Comparison of ENCODE assay signal across 23 cellular contexts in the genomic region with DNA sequence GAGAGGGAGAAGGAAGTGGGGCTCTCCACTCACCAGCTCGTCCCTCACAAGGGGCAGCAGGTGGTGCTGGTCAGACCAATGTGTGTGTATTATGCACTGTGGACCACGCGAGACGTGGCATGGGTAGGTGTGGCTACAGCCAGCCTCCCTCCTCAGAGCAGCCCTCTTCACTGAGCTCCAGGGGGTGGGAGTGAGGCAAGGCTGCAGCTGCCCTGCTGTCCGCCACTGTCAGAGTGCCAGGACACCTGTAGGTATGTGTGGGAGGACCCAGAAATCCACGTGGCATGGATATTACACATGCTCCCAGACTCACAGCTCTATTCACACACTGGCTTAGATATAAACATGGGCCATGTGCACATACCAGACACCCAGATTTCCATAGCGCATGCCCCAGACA.
DNase-seq lines count a peak whose midpoint lies in the region; ATAC-seq, FAIRE-seq and TF ChIP-seq lines count a peak whose summit lies in the region.
"Had no signal": no experiment of that assay in that cellular context is flagged by ENCODE, and none has a peak within 500 bp of the region (broad histone marks: within the 10 kb centered on the region; RNA-seq: fewer than 3 reads in every experiment).

No MANE protein-coding gene starts in this region.

- H3K36me3 ChIP-seq in right atrium auricular region = no peaks in the 10 kb centered on the region
- no peaks in the 10 kb centered on the region for H3K36me3 ChIP-seq in A673 (ENCODE audit: insufficient read depth, low read length, poor library complexity, severe bottlenecking)
- H3K36me3 ChIP-seq in small intestine (ENCODE audit: control insufficient read depth in 2 of 2, insufficient read depth in 2 of 2, low read length in 2 of 2) = no peaks in the 10 kb centered on the region
- H3K36me3 ChIP-seq: heart left ventricle, lower lobe of right lung, MG63 had no signal

- no TSS peak for BruUV-seq in A673 (replicated peaks; lab: Mats Ljungman, UMichigan)

- H3K4me1 Mint-ChIP-seq in type B pancreatic cell (ENCODE audit: unreplicated experiment) = peaks cover 35% of the 10 kb centered on the region
- H3K4me1 Mint-ChIP-seq: activated CD4-positive, alpha-beta T cell treated with anti-CD3 and anti-CD28 coated beads, Interleukin-2, amount 10 ng/mL, durations not matched to agents 7 days and 5 days; activated naive CD8-positive, alpha-beta T cell treated with anti-CD3 and anti-CD28 coated beads for 36 hours; activated T-helper 17 cell treated with anti-CD3 and anti-CD28 coated beads, Interleukin-2, amount 50 U/mL, for 72 hours; B cell; IgD-negative memory B cell; immature natural killer cell had no signal

- POLR2A ChIA-PET in A673 (lab: Charles Lee; ENCODE audit: low non-redundant PET) = interaction anchor here (0.6 kb wide), 1 partner anchor 167 kb away, joined by 6 read pairs; no protein-coding TSS in a partner anchor

- H3K27me3 ChIP-seq in right cardiac atrium (ENCODE audit: control insufficient read depth, insufficient read depth) = no peaks in the 10 kb centered on the region
- no peaks in the 10 kb centered on the region for H3K27me3 ChIP-seq in right atrium auricular region
- H3K27me3 ChIP-seq in A673 (replicated peaks; ENCODE audit: insufficient read depth, low read depth, low read length, poor library complexity) = no peaks in the 10 kb centered on the region
- no peaks in the 10 kb centered on the region for H3K27me3 ChIP-seq in small intestine (ENCODE audit: control insufficient read depth in 2 of 2, insufficient read depth in 2 of 2, low read length in 2 of 2)
- H3K27me3 ChIP-seq: heart left ventricle, MG63 had no signal

- TF ChIP-seq CTCF in right atrium auricular region (IDR thresholded peaks at IDR 0.05) (no peak), choroid plexus epithelial cell (conservative IDR thresholded peaks at IDR 0.05; ENCODE audit: low read depth, low read length) (no peak), type B pancreatic cell (conservative IDR thresholded peaks at IDR 0.05) (no peak), A673 (conservative IDR thresholded peaks at IDR 0.05; ENCODE audit: low read depth, low read length) (no peak)

- H3K27me3 Mint-ChIP-seq in type B pancreatic cell = peaks cover 11% of the 10 kb centered on the region

- H3K36me3 Mint-ChIP-seq in type B pancreatic cell = no peaks in the 10 kb centered on the region
- H3K36me3 Mint-ChIP-seq: activated naive CD8-positive, alpha-beta T cell treated with anti-CD3 and anti-CD28 coated beads for 36 hours; IgD-negative memory B cell; immature natural killer cell had no signal

- H3K9me3 Mint-ChIP-seq in type B pancreatic cell = no peaks in the 10 kb centered on the region
- H3K9me3 Mint-ChIP-seq: activated CD4-positive, alpha-beta T cell treated with anti-CD3 and anti-CD28 coated beads, Interleukin-2, amount 10 ng/mL, durations not matched to agents 7 days and 5 days; activated naive CD8-positive, alpha-beta T cell treated with anti-CD3 and anti-CD28 coated beads for 36 hours; activated T-helper 17 cell treated with anti-CD3 and anti-CD28 coated beads, Interleukin-2, amount 50 U/mL, for 72 hours; GM23338; immature natural killer cell had no signal

- H3K9me3 ChIP-seq in right cardiac atrium (ENCODE audit: control insufficient read depth, low read length) (no peaks in the 10 kb centered on the region), right atrium auricular region (no peaks in the 10 kb centered on the region), A673 (ENCODE audit: low read depth, low read length, poor library complexity, severe bottlenecking) (no peaks in the 10 kb centered on the region), small intestine (ENCODE audit: control insufficient read depth, low read depth) (no peaks in the 10 kb centered on the region)
- H3K9me3 ChIP-seq: heart left ventricle, lower lobe of right lung, MG63 had no signal

- H3K27ac ChIP-seq in right cardiac atrium (ENCODE audit: low read length) (no peak overlapping the region), right atrium auricular region (no peak overlapping the region), A673 (ENCODE audit: low read depth, low read length, poor library complexity, severe bottlenecking) (no peak overlapping the region), small intestine (ENCODE audit: low read depth in 1 of 2, low read length in 1 of 2) (no peak overlapping the region)
- H3K27ac ChIP-seq: heart left ventricle, HL-60, lower lobe of right lung had no signal

- H3K4me3 ChIP-seq in right cardiac atrium (ENCODE audit: low read length) (no peak overlapping the region), right atrium auricular region (no peak overlapping the region), choroid plexus epithelial cell (ENCODE audit: low read depth, low read length) (no peak overlapping the region), A673 (ENCODE audit: low read depth, low read length, poor library complexity, severe bottlenecking) (no peak overlapping the region), small intestine (ENCODE audit: low read depth in 1 of 2, low read length in 2 of 2) (no peak overlapping the region)
- H3K4me3 ChIP-seq: GM23338, heart left ventricle, lower lobe of right lung, MG63 had no signal

- H3K4me1 ChIP-seq in right cardiac atrium (ENCODE audit: control insufficient read depth, insufficient read depth, low read length) (no peaks in the 10 kb centered on the region), right atrium auricular region (no peaks in the 10 kb centered on the region), A673 (ENCODE audit: insufficient read depth, low read length, poor library complexity, severe bottlenecking) (peaks cover 35% of the 10 kb centered on the region), small intestine (ENCODE audit: control insufficient read depth in 2 of 2, insufficient read depth in 1 of 2, low read depth in 1 of 2, low read length in 1 of 2) (no peaks in the 10 kb centered on the region)
- H3K4me1 ChIP-seq: heart left ventricle, lower lobe of right lung had no signal

- intact Hi-C loops in right cardiac atrium (cut with DNase I) = no loop called here
- intact Hi-C loops in A673 (cut with micrococcal nuclease; ENCODE audit: unreplicated experiment) = no loop called here

- ATAC-seq in right cardiac atrium = peak; percentile 11 to 52
- ATAC-seq: activated T-helper 17 cell treated with anti-CD3 and anti-CD28 coated beads, Interleukin-2, amount 50 U/mL, for 72 hours; GM23338; lower lobe of right lung; Panc1; T-helper 17 cell had no signal

- H3K27ac Mint-ChIP-seq in type B pancreatic cell = peak overlapping the region; percentile 40
- H3K27ac Mint-ChIP-seq: activated CD4-positive, alpha-beta T cell treated with anti-CD3 and anti-CD28 coated beads, Interleukin-2, amount 10 ng/mL, durations not matched to agents 7 days and 5 days; activated naive CD8-positive, alpha-beta T cell treated with anti-CD3 and anti-CD28 coated beads for 36 hours; activated T-helper 17 cell treated with anti-CD3 and anti-CD28 coated beads, Interleukin-2, amount 50 U/mL, for 72 hours; B cell; GM23338; IgD-negative memory B cell; immature natural killer cell; T-helper 17 cell had no signal

- FAIRE-seq in small intestine (lab: Jason Lieb, UNC) = no peak

- WGBS in right cardiac atrium = 44% methylated on average over 7 of the region's 7 CpGs
- 34 to 63% (median 58%) methylated on average over 7 of the region's 7 CpGs for WGBS in small intestine, 3 donors

- H3K4me3 Mint-ChIP-seq in type B pancreatic cell = no peak overlapping the region
- H3K4me3 Mint-ChIP-seq: activated CD4-positive, alpha-beta T cell treated with anti-CD3 and anti-CD28 coated beads, Interleukin-2, amount 10 ng/mL, durations not matched to agents 7 days and 5 days; activated naive CD8-positive, alpha-beta T cell treated with anti-CD3 and anti-CD28 coated beads for 36 hours; activated T-helper 17 cell treated with anti-CD3 and anti-CD28 coated beads, Interleukin-2, amount 50 U/mL, for 72 hours; B cell; GM23338; IgD-negative memory B cell; immature natural killer cell; T-helper 17 cell had no signal

- CTCF ChIA-PET in A673 (lab: Charles Lee) = no interaction called here

- no peak for DNase-seq in right cardiac atrium
- no peak for DNase-seq in right atrium auricular region (ENCODE audit: low spot score)
- DNase-seq in NCI-H146 treated with DMSO at 0.1 percent for 48 hours (lab: John Stamatoyannopoulos, UW; ENCODE audit: unreplicated experiment) = peak; percentile 40
- DNase-seq in choroid plexus epithelial cell (ENCODE audit: low read depth) = peak; percentile 32
- DNase-seq in type B pancreatic cell (ENCODE audit: extremely low spot score, unreplicated experiment) = no peak
- DNase-seq in A673 (ENCODE audit: low spot score) = no peak
- no peak for DNase-seq in small intestine
- no peak for DNase-seq in AG20443 (ENCODE audit: low spot score)
- DNase-seq: activated CD4-positive, alpha-beta T cell treated with anti-CD3 and anti-CD28 coated beads, Interleukin-2, amount 10 ng/mL, durations not matched to agents 7 days and 5 days; activated naive CD8-positive, alpha-beta T cell treated with anti-CD3 and anti-CD28 coated beads for 36 hours; heart left ventricle; immature natural killer cell; lower lobe of right lung; MG63; NCI-H1930; NK-92 treated with Interleukin-12 subunit alpha and Interleukin-12 subunit beta, amount 100 ng/mL, for 24 hours; T-helper 17 cell had no signal

Comparison
In these comparisons a context has a peak if more than half of its experiments do, and no peak if none do; other contexts are left out.
1. DNase-seq: peak in NCI-H146 treated with DMSO at 0.1 percent for 48 hours (single experiment) and choroid plexus epithelial cell (single experiment); none in right cardiac atrium (0 of 3), right atrium auricular region (single experiment), type B pancreatic cell (single experiment), A673 (single experiment), small intestine (single experiment) and AG20443 (single experiment).